In the genomic region with DNA sequence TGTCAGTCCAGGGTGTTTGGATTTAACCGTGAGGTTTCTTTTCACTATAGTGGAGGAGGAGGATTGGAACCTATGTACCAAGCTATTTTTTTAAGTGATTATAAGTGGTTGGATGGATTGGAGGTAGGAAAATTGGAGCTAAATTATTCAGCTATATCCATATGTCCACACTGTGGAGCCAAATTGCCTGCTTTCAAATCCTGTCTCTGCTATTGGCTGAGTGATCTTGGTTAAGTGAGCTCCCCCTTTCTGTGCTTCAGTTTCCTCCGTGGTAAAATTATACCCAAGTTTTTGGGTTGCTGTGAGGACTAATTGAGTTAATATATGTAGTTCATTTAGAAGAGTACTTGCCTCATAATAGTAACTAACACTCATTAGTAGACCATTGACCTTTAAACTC, we compare ENCODE assay signal across 1 cellular context.
TF ChIP-seq lines count a peak whose summit lies in the region.

No MANE protein-coding gene starts in this region.

TF ChIP-seq in endothelial cell of umbilical vein, 7 proteins besides CTCF, POLR2A, EP300 and RAD21 (continued from another document):
- TF ChIP-seq, protein P1, sequence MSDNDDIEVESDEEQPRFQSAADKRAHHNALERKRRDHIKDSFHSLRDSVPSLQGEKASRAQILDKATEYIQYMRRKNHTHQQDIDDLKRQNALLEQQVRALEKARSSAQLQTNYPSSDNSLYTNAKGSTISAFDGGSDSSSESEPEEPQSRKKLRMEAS (IDR thresholded peaks at IDR 0.05; ENCODE audit: insufficient read depth, insufficient read length) = no peak
- no peak for TF ChIP-seq JUN (IDR thresholded peaks at IDR 0.05; ENCODE audit: borderline replicate concordance, insufficient read depth, insufficient read length, low read depth)
- no peak for TF ChIP-seq GATA2 (IDR thresholded peaks at IDR 0.05; ENCODE audit: insufficient read depth, insufficient read length, low read depth, low read length)
- TF ChIP-seq EZH2 (IDR thresholded peaks at IDR 0.05; ENCODE audit: borderline replicate concordance, low read depth, low read length, severe bottlenecking) = no peak
